ENCODE assay signal across 20 cellular contexts in the genomic region with DNA sequence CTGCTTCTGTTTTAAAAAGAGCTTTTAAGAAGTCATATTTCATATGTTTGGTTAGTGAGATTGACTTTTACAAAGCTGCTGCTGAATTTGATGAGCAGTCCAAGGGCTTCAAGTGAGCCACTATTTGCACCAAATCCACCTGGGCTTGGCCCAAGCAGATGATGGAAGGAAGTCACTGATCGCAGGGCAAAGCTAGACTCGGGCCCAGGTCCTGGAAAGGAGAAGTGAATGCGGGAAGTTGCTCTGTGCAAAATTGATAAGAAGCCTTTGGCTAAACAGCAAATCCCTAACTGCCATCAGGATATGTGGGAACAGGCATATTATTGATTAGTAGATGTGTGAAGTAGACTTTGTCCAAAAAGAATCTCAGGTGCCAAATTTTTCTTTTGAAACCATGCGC.
"Had no signal": no experiment of that assay in that cellular context is flagged by ENCODE, and none has a peak within 500 bp of the region (broad histone marks: within the 10 kb centered on the region; RNA-seq: fewer than 3 reads in every experiment).

No MANE protein-coding gene starts in this region.

- ATAC-seq: activated CD8-positive, alpha-beta T cell treated with anti-CD3 and anti-CD28 coated beads for 36 hours; activated T-cell treated with anti-CD3 and anti-CD28 coated beads, Interleukin-2, amount 50 U/mL, for 4 hours; gastrocnemius medialis; left lung; mucosa of descending colon; naive thymus-derived CD4-positive, alpha-beta T cell; pancreas; sciatic nerve; stimulated activated effector memory CD8-positive, alpha-beta T cell treated with anti-CD3 and anti-CD28 coated beads, Interleukin-12 subunit alpha, Interleukin-12 subunit beta, amount 100 ng/mL, for 72 hours; WTC11 had no signal

- H3K36me3 ChIP-seq: gastrocnemius medialis, pancreas, thoracic aorta had no signal

- H3K27me3 ChIP-seq: gastrocnemius medialis, left lung, pancreas had no signal

- DNase-seq: activated CD4-positive, alpha-beta T cell treated with anti-CD3 and anti-CD28 coated beads for 4 hours; activated CD8-positive, alpha-beta T cell treated with anti-CD3 and anti-CD28 coated beads for 36 hours; activated effector memory CD4-positive, alpha-beta T cell treated with Interleukin-2 at 50 U/mL for 16 hours; activated naive CD4-positive, alpha-beta T cell treated with anti-CD3 and anti-CD28 coated beads, Interleukin-2, amount 50 U/mL, for 16 hours; activated T-cell treated with anti-CD3 and anti-CD28 coated beads, Interleukin-2, amount 50 U/mL, for 4 hours; dermis blood vessel endothelial cell; erythroblast; gastrocnemius medialis; islet precursor cell; left lung; mucosa of descending colon; naive thymus-derived CD4-positive, alpha-beta T cell; pancreas; stimulated activated CD4-positive, alpha-beta T cell treated with anti-CD3 and anti-CD28 coated beads, Interleukin-12 subunit alpha, Interleukin-12 subunit beta, amount 100 ng/mL, for 4 hours; stimulated activated CD4-positive, alpha-beta T cell treated with anti-CD3 and anti-CD28 coated beads, Interleukin-2, amount 100 ng/mL, for 24 hours; T-helper 9 cell had no signal

- H3K4me3 ChIP-seq: gastrocnemius medialis, left lung, mucosa of descending colon, pancreas, thoracic aorta had no signal
